3 cellular contexts compared by ENCODE assay signal in genomic region chr7:137254766-137255165, GRCh38.
"Had no signal": no experiment of that assay in that cellular context is flagged by ENCODE, and none has a peak within 500 bp of the region (broad histone marks: within the 10 kb centered on the region; RNA-seq: fewer than 3 reads in every experiment).

No MANE protein-coding gene starts in this region.

- DNase-seq: GDM1, GF-D8 had no signal

- ATAC-seq: GM12878 had no signal

- H3K4me3 ChIP-seq: GM12878 had no signal
